Comparison of ENCODE assay signal across 20 cellular contexts in genomic region chr9:92977279-92977678, GRCh38. TPM values are rescaled to one million over a fixed set of nuclear protein-coding genes. Genes with fewer than 3 reads are reported as not detected.
A peak's percentile ranks its signal among the peaks of the same experiment; 100 is the strongest.
DNase-seq lines count a peak whose midpoint lies in the region; ATAC-seq and TF ChIP-seq lines count a peak whose summit lies in the region.
"Had no signal": no experiment of that assay in that cellular context is flagged by ENCODE, and none has a peak within 500 bp of the region (broad histone marks: within the 10 kb centered on the region; RNA-seq: fewer than 3 reads in every experiment).

No MANE protein-coding gene starts in this region.

- POLR2A ChIA-PET in naive thymus-derived CD8-positive, alpha-beta T cell (lab: Charles Lee), result interaction anchor here (2.6 to 17.1 kb wide), 2 partner anchors 11 to 76 kb away, joined by 9 to 223 read pairs; no protein-coding TSS in a partner anchor
- POLR2A ChIA-PET in MCF 10A (lab: Yijun Ruan, JAX), result interaction anchor here (0.7 kb wide), 1 partner anchor 157 kb away, joined by 4 read pairs; the partner anchor contains the start of gene NINJ1

- peak overlapping the region; percentile 20 to 78 (median 66) for H3K4me3 Mint-ChIP-seq in CD4-positive, CD25-positive, alpha-beta regulatory T cell
- H3K4me3 Mint-ChIP-seq in activated naive CD4-positive, alpha-beta T cell treated with anti-CD3 and anti-CD28 coated beads, Interleukin-2, amount 50 U/mL, for 24 hours, result peak overlapping the region; percentile 54
- peak overlapping the region in 9 of 10 donors; percentile 15 to 87 (median 71) for H3K4me3 Mint-ChIP-seq in naive thymus-derived CD8-positive, alpha-beta T cell
- H3K4me3 Mint-ChIP-seq in MCF 10A (ENCODE audit: unreplicated experiment), result no peak overlapping the region
- H3K4me3 Mint-ChIP-seq: stimulated activated naive CD8-positive, alpha-beta T cell treated with anti-CD3 and anti-CD28 coated beads, Interleukin-15, Interleukin-2, amounts not matched to agents 100 ng/mL and 50 ng/mL, for 24 hours had no signal

- H3K4me1 Mint-ChIP-seq in CD4-positive, CD25-positive, alpha-beta regulatory T cell, result peaks cover 43 to 92% (median 72%) of the 10 kb centered on the region in 4 donors
- H3K4me1 Mint-ChIP-seq in activated naive CD4-positive, alpha-beta T cell treated with anti-CD3 and anti-CD28 coated beads, Interleukin-2, amount 50 U/mL, for 24 hours, result peaks cover 89% of the 10 kb centered on the region
- H3K4me1 Mint-ChIP-seq in naive thymus-derived CD8-positive, alpha-beta T cell, result peaks cover 54 to 93% (median 92%) of the 10 kb centered on the region in 4 donors
- no peaks in the 10 kb centered on the region for H3K4me1 Mint-ChIP-seq in MCF 10A (ENCODE audit: insufficient read depth, unreplicated experiment)

- CTCF ChIA-PET in MCF 10A (lab: Yijun Ruan, JAX), result no interaction called here

- H3K36me3 Mint-ChIP-seq in CD4-positive, CD25-positive, alpha-beta regulatory T cell, result peaks cover 53% of the 10 kb centered on the region
- peaks cover 20% of the 10 kb centered on the region for H3K36me3 Mint-ChIP-seq in activated naive CD4-positive, alpha-beta T cell treated with anti-CD3 and anti-CD28 coated beads, Interleukin-2, amount 50 U/mL, for 24 hours
- peaks cover 0 to 86% (median 26%) of the 10 kb centered on the region in 3 donors for H3K36me3 Mint-ChIP-seq in naive thymus-derived CD8-positive, alpha-beta T cell
- peaks cover 5% of the 10 kb centered on the region for H3K36me3 Mint-ChIP-seq in MCF 10A (ENCODE audit: insufficient read depth, unreplicated experiment)

- H3K36me3 ChIP-seq in CD4-positive, CD25-positive, alpha-beta regulatory T cell (ENCODE audit: control insufficient read depth, insufficient read depth, low read length), result peaks cover 49% of the 10 kb centered on the region
- H3K36me3 ChIP-seq: ovary, right lobe of liver had no signal

- H3K27ac ChIP-seq in CD4-positive, CD25-positive, alpha-beta regulatory T cell (ENCODE audit: insufficient read depth, low read length, poor library complexity, severe bottlenecking), result peak overlapping the region; percentile 49
- H3K27ac ChIP-seq: esophagus squamous epithelium, HL-60, ovary, right lobe of liver had no signal

- H3K27ac Mint-ChIP-seq in CD4-positive, CD25-positive, alpha-beta regulatory T cell, result peak overlapping the region; percentile 82 to 96 (median 93)
- H3K27ac Mint-ChIP-seq in activated naive CD4-positive, alpha-beta T cell treated with anti-CD3 and anti-CD28 coated beads, Interleukin-2, amount 50 U/mL, for 24 hours, result peak overlapping the region; percentile 79
- peak overlapping the region; percentile 14 to 98 (median 90) for H3K27ac Mint-ChIP-seq in naive thymus-derived CD8-positive, alpha-beta T cell
- no peak overlapping the region for H3K27ac Mint-ChIP-seq in MCF 10A (ENCODE audit: low read depth, unreplicated experiment)

- TF ChIP-seq CTCF in MCF 10A (IDR thresholded peaks at IDR 0.05; ENCODE audit: unreplicated experiment), result no peak

- intact Hi-C loops in MCF 10A (cut with micrococcal nuclease), result no loop called here

- DNase-seq in CD4-positive, CD25-positive, alpha-beta regulatory T cell, result no peak
- DNase-seq in D341Med (ENCODE audit: low spot score) (peak; percentile 13), NCI-H2081 treated with DMSO at 0.1 percent for 48 hours (lab: John Stamatoyannopoulos, UW) (no peak), MCF 10A (ENCODE audit: unreplicated experiment) (no peak)
- no peak for DNase-seq in naive thymus-derived CD8-positive, alpha-beta T cell
- DNase-seq: amniotic stem cell; central memory CD4-positive, alpha-beta T cell; esophagus squamous epithelium; left lung; mucosa of descending colon; NCI-H2081; NCI-H526 treated with DMSO at 0.1 percent for 48 hours; ovary; right lobe of liver; SIG-M5; T-helper 9 cell had no signal

- no TSS peak for BruUV-seq in MCF 10A (replicated peaks; lab: Mats Ljungman, UMichigan)

- peak overlapping the region; percentile 43 for H3K4me3 ChIP-seq in CD4-positive, CD25-positive, alpha-beta regulatory T cell (ENCODE audit: low read depth, low read length)
- H3K4me3 ChIP-seq: esophagus squamous epithelium, left lung, mucosa of descending colon, ovary, right lobe of liver had no signal

- H3K9me3 ChIP-seq in CD4-positive, CD25-positive, alpha-beta regulatory T cell (ENCODE audit: control insufficient read depth in 2 of 2, low read length in 2 of 2), result no peaks in the 10 kb centered on the region
- H3K9me3 ChIP-seq: esophagus squamous epithelium, left lung, mucosa of descending colon, ovary, right lobe of liver had no signal

- H3K9me3 Mint-ChIP-seq in CD4-positive, CD25-positive, alpha-beta regulatory T cell, result peaks cover 0 to 1% (median 0%) of the 10 kb centered on the region in 7 donors
- H3K9me3 Mint-ChIP-seq in activated naive CD4-positive, alpha-beta T cell treated with anti-CD3 and anti-CD28 coated beads, Interleukin-2, amount 50 U/mL, for 24 hours, result no peaks in the 10 kb centered on the region
- no peaks in the 10 kb centered on the region for H3K9me3 Mint-ChIP-seq in naive thymus-derived CD8-positive, alpha-beta T cell
- peaks cover 16% of the 10 kb centered on the region for H3K9me3 Mint-ChIP-seq in MCF 10A (ENCODE audit: unreplicated experiment)

- peaks cover 94% of the 10 kb centered on the region for H3K4me1 ChIP-seq in CD4-positive, CD25-positive, alpha-beta regulatory T cell (ENCODE audit: control insufficient read depth, insufficient read depth, low read length, poor library complexity, severe bottlenecking)
- H3K4me1 ChIP-seq: right lobe of liver had no signal

- no peaks in the 10 kb centered on the region for H3K27me3 ChIP-seq in CD4-positive, CD25-positive, alpha-beta regulatory T cell (ENCODE audit: control insufficient read depth, insufficient read depth, low read length)
- H3K27me3 ChIP-seq: esophagus squamous epithelium, left lung, ovary, right lobe of liver had no signal

- no peak for ATAC-seq in CD4-positive, CD25-positive, alpha-beta regulatory T cell (ENCODE audit: low read depth in 2 of 2)
- ATAC-seq in naive thymus-derived CD8-positive, alpha-beta T cell, result no peak
- ATAC-seq in GM19035 (IDR thresholded peaks at IDR 0.05; ENCODE audit: unreplicated experiment), result no peak
- ATAC-seq: left lung, mucosa of descending colon had no signal

- no peaks in the 10 kb centered on the region for H3K27me3 Mint-ChIP-seq in CD4-positive, CD25-positive, alpha-beta regulatory T cell
- H3K27me3 Mint-ChIP-seq in activated naive CD4-positive, alpha-beta T cell treated with anti-CD3 and anti-CD28 coated beads, Interleukin-2, amount 50 U/mL, for 24 hours, result no peaks in the 10 kb centered on the region
- H3K27me3 Mint-ChIP-seq in naive thymus-derived CD8-positive, alpha-beta T cell, result no peaks in the 10 kb centered on the region
- no peaks in the 10 kb centered on the region for H3K27me3 Mint-ChIP-seq in MCF 10A (ENCODE audit: insufficient read depth, unreplicated experiment)
- H3K27me3 Mint-ChIP-seq: stimulated activated naive CD8-positive, alpha-beta T cell treated with anti-CD3 and anti-CD28 coated beads, Interleukin-15, Interleukin-2, amounts not matched to agents 100 ng/mL and 50 ng/mL, for 24 hours had no signal

RNA-seq across cellular contexts. Expression of gene FGD3, which starts 30.0 kb away (rescaled TPM):
- 188 TPM for total RNA-seq in CD4-positive, CD25-positive, alpha-beta regulatory T cell
- 100 to 1,000 TPM in 1 of 4 donors, 10 to 100 TPM in 3; 71.6 to 105 (median 87.2) TPM for polyA plus RNA-seq in CD4-positive, CD25-positive, alpha-beta regulatory T cell
- 100 to 1,000 TPM; 329 to 330 TPM for total RNA-seq in naive thymus-derived CD8-positive, alpha-beta T cell
- 100 to 1,000 TPM in 2 of 3 donors, 10 to 100 TPM in 1; 64.2 to 161 (median 103) TPM for polyA plus RNA-seq in naive thymus-derived CD8-positive, alpha-beta T cell
- not detected in 2 replicates for total RNA-seq in MCF 10A (2022)

Comparison
In these comparisons a context has a peak if more than half of its experiments do, and no peak if none do; other contexts are left out.
1. RNA of gene FGD3, which starts 30.0 kb away (total RNA-seq): 329 to 330 TPM in naive thymus-derived CD8-positive, alpha-beta T cell and 188 TPM in CD4-positive, CD25-positive, alpha-beta regulatory T cell (single experiment); not detected in MCF 10A; every median in the first group is over 100 times any median in the second.